In the genomic region with DNA sequence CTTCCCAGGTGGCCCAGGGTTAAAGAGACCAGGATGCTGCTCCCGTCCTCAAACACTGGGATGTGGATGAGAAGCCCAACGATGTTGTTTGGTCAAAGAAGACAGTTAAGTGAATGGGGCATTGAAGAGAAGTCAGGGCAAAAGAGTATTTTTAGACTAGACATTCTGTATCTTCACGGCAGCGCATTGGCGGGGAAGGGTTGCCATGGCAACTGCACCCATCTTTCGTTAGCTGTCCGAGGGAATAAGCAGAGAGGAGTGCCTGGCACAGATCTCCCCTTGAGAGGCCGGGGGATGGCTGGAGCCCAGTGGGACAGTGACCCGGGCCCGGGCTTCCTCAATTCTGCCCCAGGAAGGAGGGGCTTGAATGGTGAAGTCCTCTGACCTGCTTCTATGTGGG, we compare ENCODE assay signal across 1 cellular context.
A peak's percentile ranks its signal among the peaks of the same experiment; 100 is the strongest.
TF ChIP-seq lines count a peak whose summit lies in the region.

No MANE protein-coding gene starts in this region.

TF ChIP-seq in HepG2, 621 proteins besides CTCF, POLR2A, EP300 and RAD21 (continued from another document):
- TF ChIP-seq ZBTB4 (CRISPR knock-in tag; IDR thresholded peaks at IDR 0.05; ENCODE audit: borderline replicate concordance) (no peak), RFX1 (IDR thresholded peaks at IDR 0.05) (0 out of 2 replicates have a peak, but pooled peaks have one; percentile 27)
TF ChIP-seq in HepG2: peak in this region for 1.
